10 cellular contexts compared by ENCODE assay signal in genomic region chr2:24317491-24317920, GRCh38. TPM values are rescaled to one million over a fixed set of nuclear protein-coding genes. Genes with fewer than 3 reads are reported as not detected.
DNase-seq lines count a peak whose midpoint lies in the region; ATAC-seq and TF ChIP-seq lines count a peak whose summit lies in the region.
"Had no signal": no experiment of that assay in that cellular context is flagged by ENCODE, and none has a peak within 500 bp of the region (broad histone marks: within the 10 kb centered on the region; RNA-seq: fewer than 3 reads in every experiment).

No MANE protein-coding gene starts in this region.

- H3K4me1 ChIP-seq in A673 (ENCODE audit: insufficient read depth, low read length, poor library complexity, severe bottlenecking), result no peaks in the 10 kb centered on the region
- no peaks in the 10 kb centered on the region; the same call in 1 of the 2 replicates for H3K4me1 ChIP-seq in BE2C
- peaks cover 10% of the 10 kb centered on the region for H3K4me1 ChIP-seq in right cardiac atrium (ENCODE audit: control insufficient read depth, insufficient read depth, low read length)
- H3K4me1 ChIP-seq: colonic mucosa had no signal

- intact Hi-C loops in A673 (cut with micrococcal nuclease; ENCODE audit: unreplicated experiment), result no loop called here
- intact Hi-C loops in right cardiac atrium (cut with DNase I), result no loop called here

- H3K27ac ChIP-seq in A673 (ENCODE audit: low read depth, low read length, poor library complexity, severe bottlenecking), result no peak overlapping the region
- H3K27ac ChIP-seq in right cardiac atrium (ENCODE audit: low read length), result no peak overlapping the region
- H3K27ac ChIP-seq: colonic mucosa, HL-60 had no signal

- POLR2A ChIA-PET in A673 (lab: Charles Lee; ENCODE audit: low non-redundant PET), result interaction anchor here (0.7 kb wide), 1 partner anchor 522 kb away, joined by 5 read pairs; no protein-coding TSS in a partner anchor

- no peaks in the 10 kb centered on the region for H3K27me3 ChIP-seq in A673 (replicated peaks; ENCODE audit: insufficient read depth, low read depth, low read length, poor library complexity)
- no peaks in the 10 kb centered on the region for H3K27me3 ChIP-seq in BE2C
- H3K27me3 ChIP-seq in right cardiac atrium (ENCODE audit: control insufficient read depth, insufficient read depth), result no peaks in the 10 kb centered on the region
- H3K27me3 ChIP-seq: colonic mucosa had no signal

- DNase-seq in A673 (ENCODE audit: low spot score) (peak; percentile 32), BE2C (peak; percentile 17), NCI-H774 (lab: John Stamatoyannopoulos, UW) (peak; percentile 13), right cardiac atrium (peak; percentile 36 to 68 (median 66)), putamen (ENCODE audit: low spot score) (no peak)
- no peak for DNase-seq in NK-92 treated with Interleukin-12 subunit alpha and Interleukin-12 subunit beta, amount 100 ng/mL, for 24 hours (lab: John Stamatoyannopoulos, UW)
- DNase-seq: colonic mucosa, NCI-H446 treated with DMSO at 0.1 percent for 48 hours had no signal

- H3K4me3 ChIP-seq in A673 (ENCODE audit: low read depth, low read length, poor library complexity, severe bottlenecking), result no peak overlapping the region
- no peak overlapping the region for H3K4me3 ChIP-seq in BE2C (ENCODE audit: low read depth, low read length)
- no peak overlapping the region for H3K4me3 ChIP-seq in right cardiac atrium (ENCODE audit: low read length)
- H3K4me3 ChIP-seq: colonic mucosa had no signal

- H3K36me3 ChIP-seq in A673 (ENCODE audit: insufficient read depth, low read length, poor library complexity, severe bottlenecking) (no peaks in the 10 kb centered on the region), BE2C (no peaks in the 10 kb centered on the region)
- H3K36me3 ChIP-seq: colonic mucosa had no signal

- BruUV-seq in A673 (replicated peaks; lab: Mats Ljungman, UMichigan), result no TSS peak

- ATAC-seq in right cardiac atrium, result peak; percentile 45 to 52
- ATAC-seq in GM21529 (IDR thresholded peaks at IDR 0.05; ENCODE audit: unreplicated experiment), result no peak

- H3K9me3 ChIP-seq in A673 (ENCODE audit: low read depth, low read length, poor library complexity, severe bottlenecking) (no peaks in the 10 kb centered on the region), BE2C (no peaks in the 10 kb centered on the region), right cardiac atrium (ENCODE audit: control insufficient read depth, low read length) (no peaks in the 10 kb centered on the region)
- H3K9me3 ChIP-seq: colonic mucosa had no signal

- CTCF ChIA-PET in A673 (lab: Charles Lee), result no interaction called here

- TF ChIP-seq CTCF in A673 (conservative IDR thresholded peaks at IDR 0.05; ENCODE audit: low read depth, low read length) (no peak), BE2C (IDR thresholded peaks at IDR 0.05; ENCODE audit: low read depth, low read length) (no peak)

RNA-seq across cellular contexts. Expression of gene ITSN2, which starts 42.8 kb away (rescaled TPM):
- total RNA-seq in A673 (2021) (16.4 and 21.4 TPM in 2 replicates), right cardiac atrium (10 to 100 TPM; 44.4 to 58.9 (median 54.8) TPM)
- 12.5 TPM for polyA plus RNA-seq in BE2C (2012; ENCODE audit: insufficient read depth, insufficient read length, low read depth)
- 22.8 TPM for polyA plus RNA-seq in right cardiac atrium

Comparison
In these comparisons a context has a peak if more than half of its experiments do, and no peak if none do; other contexts are left out.
1. DNase-seq: peak in A673 (single experiment), BE2C (single experiment), NCI-H774 (single experiment) and right cardiac atrium (3 of 3); none in NK-92 treated with Interleukin-12 subunit alpha and Interleukin-12 subunit beta, amount 100 ng/mL, for 24 hours (single experiment) and putamen (single experiment).